18 cellular contexts compared by ENCODE assay signal in genomic region chr1:42674682-42675081, GRCh38. TPM values are rescaled to one million over a fixed set of nuclear protein-coding genes. Genes with fewer than 3 reads are reported as not detected.
DNase-seq lines count a peak whose midpoint lies in the region; ATAC-seq and TF ChIP-seq lines count a peak whose summit lies in the region.
"Had no signal": no experiment of that assay in that cellular context is flagged by ENCODE, and none has a peak within 500 bp of the region (broad histone marks: within the 10 kb centered on the region; RNA-seq: fewer than 3 reads in every experiment).

No MANE protein-coding gene starts in this region.

- no peak overlapping the region for H3K4me3 Mint-ChIP-seq in activated T-cell treated with anti-CD3 and anti-CD28 coated beads, Interleukin-2, amount 50 U/mL, for 72 hours
- H3K4me3 Mint-ChIP-seq: CD4-positive, alpha-beta memory T cell had no signal

- H3K4me1 ChIP-seq in right atrium auricular region, result peaks cover 0 to 12% of the 10 kb centered on the region in 2 donors
- H3K4me1 ChIP-seq in prostate gland (replicated peaks), result no peaks in the 10 kb centered on the region
- H3K4me1 ChIP-seq: BE2C had no signal

- 26% methylated on average over 1 of the region's 1 CpG for WGBS in prostate gland

- peak overlapping the region; percentile 16 for H3K27ac Mint-ChIP-seq in activated T-cell treated with anti-CD3 and anti-CD28 coated beads, Interleukin-2, amount 50 U/mL, for 72 hours

- peaks cover 6 to 7% of the 10 kb centered on the region in 2 donors for H3K36me3 Mint-ChIP-seq in activated T-cell treated with anti-CD3 and anti-CD28 coated beads, Interleukin-2, amount 50 U/mL, for 72 hours (ENCODE audit: insufficient read depth in 2 of 2)

- H3K4me3 ChIP-seq in right atrium auricular region (no peak overlapping the region), prostate gland (no peak overlapping the region)

- H3K9me3 Mint-ChIP-seq in activated T-cell treated with anti-CD3 and anti-CD28 coated beads, Interleukin-2, amount 50 U/mL, for 72 hours, result no peaks in the 10 kb centered on the region
- H3K9me3 Mint-ChIP-seq: CD4-positive, alpha-beta memory T cell had no signal

- peaks cover 4% of the 10 kb centered on the region for H3K36me3 ChIP-seq in right atrium auricular region
- no peaks in the 10 kb centered on the region for H3K36me3 ChIP-seq in prostate gland
- H3K36me3 ChIP-seq: BE2C had no signal

- DNase-seq in activated T-cell treated with anti-CD3 and anti-CD28 coated beads, Interleukin-2, amount 50 U/mL, for 72 hours, result no peak
- DNase-seq in activated T-cell treated with anti-CD3 and anti-CD28 coated beads for 4 hours (no peak), dermis microvascular lymphatic vessel endothelial cell (ENCODE audit: low read depth in 2 of 2) (peak; percentile 54 to 75), right atrium auricular region (ENCODE audit: low spot score) (no peak), prostate gland (ENCODE audit: low spot score) (peak; percentile 8), ureter (ENCODE audit: low spot score) (no peak), GM03348 (ENCODE audit: low spot score) (no peak), T-helper 1 cell (no peak)
- DNase-seq: BE2C; CD4-positive, alpha-beta memory T cell; DMS79; NCI-H1930; NCI-H2171; NCI-H69; NK-92 treated with Interleukin-12 subunit alpha and Interleukin-12 subunit beta, amount 100 ng/mL, for 24 hours; OCI-M1 had no signal

- peak overlapping the region; percentile 59 to 86 for H3K27ac ChIP-seq in right atrium auricular region
- H3K27ac ChIP-seq in prostate gland, result no peak overlapping the region
- H3K27ac ChIP-seq: 22Rv1, HL-60 had no signal

- no peak for TF ChIP-seq POLR2A in prostate gland (IDR thresholded peaks at IDR 0.05)

- TF ChIP-seq CTCF in right atrium auricular region (IDR thresholded peaks at IDR 0.05), result no peak
- TF ChIP-seq CTCF in prostate gland (IDR thresholded peaks at IDR 0.05), result no peak

- no peaks in the 10 kb centered on the region for H3K27me3 ChIP-seq in right atrium auricular region
- H3K27me3 ChIP-seq in prostate gland (replicated peaks; ENCODE audit: insufficient read depth), result no peaks in the 10 kb centered on the region
- H3K27me3 ChIP-seq: BE2C had no signal

- H3K9me3 ChIP-seq in right atrium auricular region (no peaks in the 10 kb centered on the region), prostate gland (no peaks in the 10 kb centered on the region)
- H3K9me3 ChIP-seq: BE2C had no signal

- H3K4me1 Mint-ChIP-seq in activated T-cell treated with anti-CD3 and anti-CD28 coated beads, Interleukin-2, amount 50 U/mL, for 72 hours (ENCODE audit: low read depth), result peaks cover under 1% of the 10 kb centered on the region

- intact Hi-C loops in prostate gland (cut with DNase I), result no loop called here

- no peaks in the 10 kb centered on the region for H3K27me3 Mint-ChIP-seq in activated T-cell treated with anti-CD3 and anti-CD28 coated beads, Interleukin-2, amount 50 U/mL, for 72 hours (ENCODE audit: low read depth)
- H3K27me3 Mint-ChIP-seq: CD4-positive, alpha-beta memory T cell had no signal

- ATAC-seq in activated T-cell treated with anti-CD3 and anti-CD28 coated beads, Interleukin-2, amount 50 U/mL, for 72 hours (replicated peaks in 1 of 2), result no peak

RNA-seq across cellular contexts. Expression of gene YBX1, which starts 7.5 kb away (rescaled TPM):
- 100 to 1,000 TPM; 486 to 615 TPM for total RNA-seq in activated T-cell treated with anti-CD3 and anti-CD28 coated beads, Interleukin-2, amount 50 U/mL, for 72 hours
- 498 and 513 TPM in 2 replicates for total RNA-seq in dermis microvascular lymphatic vessel endothelial cell
- total RNA-seq in right atrium auricular region, result 100 to 1,000 TPM; 801 to 826 TPM
- total RNA-seq in prostate gland, result 100 to 1,000 TPM; 325 to 406 TPM
- 424 TPM for total RNA-seq in ureter

RNA-seq across cellular contexts. Expression of gene PPIH, which starts 16.5 kb away (rescaled TPM):
- total RNA-seq in activated T-cell treated with anti-CD3 and anti-CD28 coated beads, Interleukin-2, amount 50 U/mL, for 72 hours, result 10 to 100 TPM; 74.2 to 89.9 TPM
- total RNA-seq in dermis microvascular lymphatic vessel endothelial cell, result 14.9 and 23.2 TPM in 2 replicates
- 10 to 100 TPM; 18.2 to 24.9 TPM for total RNA-seq in right atrium auricular region
- 10 to 100 TPM; 31.9 to 39.4 TPM for total RNA-seq in prostate gland
- total RNA-seq in ureter, result 27.8 TPM

Comparison
In these comparisons a context has a peak if more than half of its experiments do, and no peak if none do; other contexts are left out.
1. DNase-seq: peak in dermis microvascular lymphatic vessel endothelial cell (2 of 2) and prostate gland (single experiment); none in activated T-cell treated with anti-CD3 and anti-CD28 coated beads, Interleukin-2, amount 50 U/mL, for 72 hours (0 of 2), activated T-cell treated with anti-CD3 and anti-CD28 coated beads for 4 hours (single experiment), right atrium auricular region (single experiment), ureter (single experiment), GM03348 (single experiment) and T-helper 1 cell (0 of 5).
2. H3K27ac ChIP-seq: peak in right atrium auricular region (2 of 2); none in prostate gland (0 of 2).